In the genomic region with DNA sequence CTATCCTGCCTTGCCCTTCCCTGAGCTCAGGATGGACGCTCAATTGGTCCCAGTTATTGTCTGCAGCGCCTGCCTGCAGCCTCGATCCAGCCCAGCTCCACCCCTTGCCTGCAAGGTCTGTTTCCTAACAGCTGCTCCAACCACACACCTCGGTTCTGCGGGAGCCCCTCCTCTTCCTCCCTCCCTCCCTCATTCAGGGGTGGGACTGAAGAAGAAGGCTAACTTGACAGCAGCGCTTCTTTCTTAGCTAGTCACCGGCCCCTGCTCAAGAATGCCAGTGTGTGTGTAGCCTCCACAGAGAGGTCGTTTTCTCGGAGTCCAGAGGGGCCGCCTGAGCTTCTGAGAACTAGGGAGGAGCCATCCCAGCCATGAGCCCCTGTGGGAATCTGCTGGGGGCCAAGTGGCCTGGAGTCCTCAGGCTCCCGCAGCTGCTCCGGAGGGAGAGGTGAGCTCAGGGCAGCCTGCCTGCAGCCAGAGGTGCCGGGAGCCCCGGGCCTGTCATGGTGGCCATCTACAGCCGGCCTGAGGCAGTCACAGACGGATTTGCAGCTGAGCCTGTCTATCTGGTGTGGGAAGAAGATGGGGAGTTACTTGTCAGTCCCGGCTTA, we compare ENCODE assay signal across 8 cellular contexts. TPM values are rescaled to one million over a fixed set of nuclear protein-coding genes. Genes with fewer than 3 reads are reported as not detected.
DNase-seq lines count a peak whose midpoint lies in the region; ATAC-seq and TF ChIP-seq lines count a peak whose summit lies in the region.

No MANE protein-coding gene starts in this region.

- H3K36me3 ChIP-seq in BJ (ENCODE audit: control insufficient read depth, insufficient read depth, low read length), result no peaks in the 10 kb centered on the region

- CTCF ChIA-PET in BJ (lab: Yijun Ruan, JAX), result interaction anchor here (1.4 to 8.7 kb wide), 2 partner anchors 23 to 37 kb away, joined by 3 to 70 read pairs; partner anchors contain the start of gene LIMK2

- intact Hi-C loops in activated CD4-positive, alpha-beta T cell treated with anti-CD3 and anti-CD28 coated beads, Interleukin-2, amount 10 ng/mL, durations not matched to agents 24 days and 14 days (cut with micrococcal nuclease), result no loop called here

- H3K27ac Mint-ChIP-seq in activated CD4-positive, alpha-beta T cell treated with anti-CD3 and anti-CD28 coated beads, Interleukin-2, amount 10 ng/mL, durations not matched to agents 24 days and 14 days, result peak overlapping the region; percentile 75

- ATAC-seq in HG03354 (IDR thresholded peaks at IDR 0.05; ENCODE audit: poor library complexity, severe bottlenecking, unreplicated experiment), result no peak

- peak overlapping the region; percentile 79 for H3K4me3 Mint-ChIP-seq in activated CD4-positive, alpha-beta T cell treated with anti-CD3 and anti-CD28 coated beads, Interleukin-2, amount 10 ng/mL, durations not matched to agents 24 days and 14 days

- H3K36me3 Mint-ChIP-seq in activated CD4-positive, alpha-beta T cell treated with anti-CD3 and anti-CD28 coated beads, Interleukin-2, amount 10 ng/mL, durations not matched to agents 24 days and 14 days (ENCODE audit: low read depth), result peaks cover 3% of the 10 kb centered on the region

- H3K4me1 Mint-ChIP-seq in activated CD4-positive, alpha-beta T cell treated with anti-CD3 and anti-CD28 coated beads, Interleukin-2, amount 10 ng/mL, durations not matched to agents 24 days and 14 days, result peaks cover 21% of the 10 kb centered on the region

- no peaks in the 10 kb centered on the region for H3K27me3 Mint-ChIP-seq in activated CD4-positive, alpha-beta T cell treated with anti-CD3 and anti-CD28 coated beads, Interleukin-2, amount 10 ng/mL, durations not matched to agents 24 days and 14 days

- H3K4me3 ChIP-seq in BJ (ENCODE audit: low read depth, low read length), result peak overlapping the region; percentile 46
- H3K4me3 ChIP-seq in choroid plexus epithelial cell (ENCODE audit: low read depth, low read length), result peak overlapping the region; percentile 68

- peak; percentile 75 for DNase-seq in BJ (ENCODE audit: low read depth)
- DNase-seq in LHCN-M2 (ENCODE audit: low read depth), result peak; percentile 92
- peak; percentile 93 for DNase-seq in activated CD4-positive, alpha-beta T cell treated with anti-CD3 and anti-CD28 coated beads, Interleukin-2, amount 10 ng/mL, durations not matched to agents 24 days and 14 days
- DNase-seq in choroid plexus epithelial cell (ENCODE audit: low read depth), result peak; percentile 97
- peak; percentile 92 for DNase-seq in kidney tubule cell (ENCODE audit: low spot score)
- peak; percentile 40 to 44 for DNase-seq in stimulated activated CD4-positive, alpha-beta T cell treated with anti-CD3 and anti-CD28 coated beads, Interleukin-15, amount 100 ng/mL, for 1 hour (ENCODE audit: low read depth in 1 of 2, low spot score in 1 of 2)
- DNase-seq in GDM1 (lab: John Stamatoyannopoulos, UW), result no peak

- no peak for TF ChIP-seq CTCF in BJ (IDR thresholded peaks at IDR 0.05; ENCODE audit: insufficient read depth, low read depth, low read length)
- no peak for TF ChIP-seq CTCF in choroid plexus epithelial cell (conservative IDR thresholded peaks at IDR 0.05; ENCODE audit: low read depth, low read length)

- H3K9me3 Mint-ChIP-seq in activated CD4-positive, alpha-beta T cell treated with anti-CD3 and anti-CD28 coated beads, Interleukin-2, amount 10 ng/mL, durations not matched to agents 24 days and 14 days, result no peaks in the 10 kb centered on the region

- H3K27me3 ChIP-seq in BJ (ENCODE audit: control insufficient read depth, insufficient read depth, low read length), result no peaks in the 10 kb centered on the region

- POLR2A ChIA-PET in BJ (lab: Charles Lee), result interaction anchor here (0.7 kb wide), 1 partner anchor 84 kb away, joined by 6 read pairs; no protein-coding TSS in a partner anchor

RNA-seq across cellular contexts. Expression of gene LIMK2, which starts 36.1 kb away (rescaled TPM):
- polyA plus RNA-seq in BJ (2011; rRNA removed), result 5.2 and 5.5 TPM in 2 replicates
- polyA minus RNA-seq in BJ (2011; rRNA and poly(A)+ RNA removed), result 8.7 and 12.8 TPM in 2 replicates
- total RNA-seq in LHCN-M2 (2014; rRNA removed), result 24.8 and 30.3 TPM in 2 replicates
- 25.0 TPM for polyA plus RNA-seq in LHCN-M2 (2012)
- 34.2 and 35.9 TPM in 2 replicates for total RNA-seq in activated CD4-positive, alpha-beta T cell treated with anti-CD3 and anti-CD28 coated beads, Interleukin-2, amount 10 ng/mL, durations not matched to agents 24 days and 14 days

RNA-seq across cellular contexts. Expression of gene PIK3IP1, which starts 44.0 kb away (rescaled TPM):
- 8.2 and 11.8 TPM in 2 replicates for polyA plus RNA-seq in BJ (2011; rRNA removed)
- 4.4 and 5.0 TPM in 2 replicates for polyA minus RNA-seq in BJ (2011; rRNA and poly(A)+ RNA removed)
- total RNA-seq in LHCN-M2 (2014; rRNA removed), result 4.2 and 5.4 TPM in 2 replicates
- polyA plus RNA-seq in LHCN-M2 (2012), result 5.6 TPM
- 12.4 TPM in 2 replicates for total RNA-seq in activated CD4-positive, alpha-beta T cell treated with anti-CD3 and anti-CD28 coated beads, Interleukin-2, amount 10 ng/mL, durations not matched to agents 24 days and 14 days
